ENCODE assay signal across 29 cellular contexts in genomic region chr13:39268398-39268797, GRCh38.
"Had no signal": no experiment of that assay in that cellular context is flagged by ENCODE, and none has a peak within 500 bp of the region (broad histone marks: within the 10 kb centered on the region; RNA-seq: fewer than 3 reads in every experiment).

No MANE protein-coding gene starts in this region.

- H3K4me3 Mint-ChIP-seq: activated CD4-positive, alpha-beta T cell treated with anti-CD3 and anti-CD28 coated beads, Interleukin-2, amount 10 ng/mL, durations not matched to agents 24 days and 14 days; activated CD8-positive, alpha-beta T cell treated with anti-CD3 and anti-CD28 coated beads for 36 hours; activated naive CD4-positive, alpha-beta T cell treated with anti-CD3 and anti-CD28 coated beads, Interleukin-2, amount 50 U/mL, for 24 hours; activated naive CD8-positive, alpha-beta T cell treated with anti-CD3 and anti-CD28 coated beads, Interleukin-2, amount 10 ng/mL, durations not matched to agents 7 days and 5 days; T-helper 1 cell treated with Interleukin-12 subunit alpha and Interleukin-12 subunit beta and Interleukin-4 antibody, amounts not matched to agents 30 μg/mL and 1 μg/mL, for 36 hours; T-helper 2 cell treated with Interferon-gamma antibody and Interleukin-4, amounts not matched to agents 5 μg/mL and 100 μg/mL, for 36 hours had no signal

- H3K4me1 ChIP-seq: ascending aorta, SJSA1 had no signal

- H3K36me3 Mint-ChIP-seq: activated naive CD4-positive, alpha-beta T cell treated with anti-CD3 and anti-CD28 coated beads, Interleukin-2, amount 50 U/mL, for 24 hours; activated naive CD8-positive, alpha-beta T cell treated with anti-CD3 and anti-CD28 coated beads, Interleukin-2, amount 10 ng/mL, durations not matched to agents 7 days and 5 days had no signal

- H3K9me3 Mint-ChIP-seq: activated CD4-positive, alpha-beta T cell treated with anti-CD3 and anti-CD28 coated beads, Interleukin-2, amount 10 ng/mL, durations not matched to agents 24 days and 14 days; activated CD8-positive, alpha-beta T cell treated with anti-CD3 and anti-CD28 coated beads for 36 hours; activated naive CD4-positive, alpha-beta T cell treated with anti-CD3 and anti-CD28 coated beads, Interleukin-2, amount 50 U/mL, for 24 hours; activated naive CD8-positive, alpha-beta T cell treated with anti-CD3 and anti-CD28 coated beads, Interleukin-2, amount 10 ng/mL, durations not matched to agents 7 days and 5 days; activated T-helper 2 cell treated with anti-CD3 and anti-CD28 coated beads, Interferon-gamma antibody, Interleukin-2, Interleukin-4, amounts not matched to agents 10 μg/mL and 5 μg/mL and 100 μg/mL, durations not matched to agents 14 hours and 24 hours and 36 hours; T-helper 1 cell treated with Interleukin-12 subunit alpha and Interleukin-12 subunit beta and Interleukin-4 antibody, amounts not matched to agents 30 μg/mL and 1 μg/mL, for 36 hours; T-helper 2 cell treated with Interferon-gamma antibody and Interleukin-4, amounts not matched to agents 5 μg/mL and 100 μg/mL, for 36 hours had no signal

- H3K4me2 ChIP-seq: SK-N-SH had no signal

- H3K27ac ChIP-seq: ascending aorta, SJSA1 had no signal

- H3K36me3 ChIP-seq: ascending aorta, SJSA1 had no signal

- H3K4me1 Mint-ChIP-seq: activated CD4-positive, alpha-beta T cell treated with anti-CD3 and anti-CD28 coated beads, Interleukin-2, amount 10 ng/mL, durations not matched to agents 24 days and 14 days; activated naive CD4-positive, alpha-beta T cell treated with anti-CD3 and anti-CD28 coated beads, Interleukin-2, amount 50 U/mL, for 24 hours; activated naive CD8-positive, alpha-beta T cell treated with anti-CD3 and anti-CD28 coated beads, Interleukin-2, amount 10 ng/mL, durations not matched to agents 7 days and 5 days had no signal

- DNase-seq: activated CD4-positive, alpha-beta T cell treated with anti-CD3 and anti-CD28 coated beads, Interleukin-2, amount 10 ng/mL, durations not matched to agents 24 days and 14 days; activated CD4-positive, alpha-beta T cell treated with anti-CD3 and anti-CD28 coated beads, Interleukin-2, amount 50 U/mL, for 4 hours; activated CD8-positive, alpha-beta T cell treated with anti-CD3 and anti-CD28 coated beads for 36 hours; activated gamma-delta T cell; activated naive CD4-positive, alpha-beta T cell treated with Interleukin-2 at 50 U/mL for 16 hours; activated naive CD8-positive, alpha-beta T cell treated with anti-CD3 and anti-CD28 coated beads, Interleukin-2, amount 10 ng/mL, durations not matched to agents 7 days and 5 days; activated T-cell treated with anti-CD3 and anti-CD28 coated beads, Interleukin-2, amount 50 U/mL, for 1 hour; amygdala; caudate nucleus; cerebellar nuclear complex; NCI-H1092 treated with DMSO at 0.1 percent for 48 hours; NCI-H1417; NCI-H146; NCI-H187; NCI-H2029 treated with DMSO at 0.1 percent for 48 hours; NCI-H2107; NCI-H2171; NCI-H510A; NCI-H526; NCI-H748 treated with DMSO at 0.1 percent for 48 hours; OCI-M1; SHP77 treated with DMSO at 0.1 percent for 48 hours; SK-N-SH had no signal

- H3K27me3 ChIP-seq: ascending aorta, SJSA1 had no signal

- ATAC-seq: activated CD8-positive, alpha-beta T cell treated with anti-CD3 and anti-CD28 coated beads for 36 hours had no signal

- H3K9ac ChIP-seq: SK-N-SH had no signal

- H3K9me3 ChIP-seq: ascending aorta, SJSA1, SK-N-SH had no signal

- H3K4me3 ChIP-seq: ascending aorta, SJSA1 had no signal
